8 cellular contexts compared by ENCODE assay signal in the genomic region with DNA sequence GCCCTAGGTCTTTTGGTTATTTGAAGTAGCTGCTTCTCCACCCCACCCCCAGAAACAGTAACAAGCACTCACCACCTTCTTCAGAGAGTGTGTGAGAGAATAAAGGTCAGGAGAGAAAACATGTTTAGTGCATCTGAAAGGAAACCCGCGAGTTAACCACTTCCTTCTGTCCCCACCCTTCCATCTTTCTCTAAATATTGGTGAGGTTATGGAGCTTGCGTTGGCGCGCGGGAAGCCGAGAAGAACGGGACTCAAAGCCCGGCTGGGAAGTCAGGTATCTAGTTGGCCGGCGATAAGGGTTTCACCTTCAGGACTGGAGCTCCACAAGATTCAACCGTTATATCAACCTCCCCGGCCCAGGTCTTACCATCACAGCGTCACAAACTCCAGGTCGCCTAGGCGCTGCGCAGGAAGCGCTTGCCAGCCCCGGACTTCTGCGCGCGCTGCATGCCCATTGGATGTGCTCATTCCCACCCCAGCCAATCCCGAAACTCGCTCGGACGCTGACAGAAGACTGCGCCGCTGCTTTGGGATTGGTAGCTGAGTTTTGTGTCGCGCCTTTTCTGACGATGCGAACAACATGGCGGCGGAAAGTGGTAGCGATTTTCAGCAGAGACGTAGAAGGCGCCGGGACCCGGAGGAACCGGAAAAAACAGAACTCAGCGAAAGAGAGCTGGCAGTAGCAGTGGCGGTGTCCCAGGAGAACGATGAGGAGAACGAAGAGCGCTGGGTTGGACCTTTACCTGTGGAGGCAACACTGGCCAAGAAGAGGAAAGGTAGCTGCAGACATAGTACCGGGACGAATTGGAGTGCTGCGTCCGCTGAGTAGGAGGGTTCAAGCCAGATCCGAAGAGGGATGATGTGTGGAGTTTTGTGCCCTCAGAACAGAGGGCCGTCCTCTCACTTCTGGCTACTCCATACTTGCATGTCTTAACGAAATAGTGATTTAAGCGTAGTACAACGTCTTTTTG. TPM values are rescaled to one million over a fixed set of nuclear protein-coding genes. Genes with fewer than 3 reads are reported as not detected.
A peak's percentile ranks its signal among the peaks of the same experiment; 100 is the strongest.
DNase-seq lines count a peak whose midpoint lies in the region; ATAC-seq and TF ChIP-seq lines count a peak whose summit lies in the region.

A gene with protein sequence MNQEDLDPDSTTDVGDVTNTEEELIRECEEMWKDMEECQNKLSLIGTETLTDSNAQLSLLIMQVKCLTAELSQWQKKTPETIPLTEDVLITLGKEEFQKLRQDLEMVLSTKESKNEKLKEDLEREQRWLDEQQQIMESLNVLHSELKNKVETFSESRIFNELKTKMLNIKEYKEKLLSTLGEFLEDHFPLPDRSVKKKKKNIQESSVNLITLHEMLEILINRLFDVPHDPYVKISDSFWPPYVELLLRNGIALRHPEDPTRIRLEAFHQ (minus strand): TSS at position 438 of the 971 bp plus-strand sequence. CDS start 8,261 bp downstream, outside the sequence.
A gene (plus strand): TSS at position 566 of the 971 bp plus-strand sequence. CDS start 15 bp downstream, at position 581.

- peak within 1 kb of the TSS; percentile 97 to 99 for H3K27ac Mint-ChIP-seq in effector memory CD8-positive, alpha-beta T cell

- H3K4me3 Mint-ChIP-seq in effector memory CD8-positive, alpha-beta T cell = peak within 1 kb of the TSS; percentile 90 to 99

- H3K9me3 Mint-ChIP-seq in effector memory CD8-positive, alpha-beta T cell = no peaks in the 10 kb centered on the region

- DNase-seq in CMK (ENCODE audit: low read depth) = peak; percentile 67
- DNase-seq in GM20000 (ENCODE audit: low spot score) = peak; percentile 88
- DNase-seq in HT-29 (ENCODE audit: low spot score) = peak; percentile 97
- DNase-seq in NOMO-1 (lab: John Stamatoyannopoulos, UW; ENCODE audit: unreplicated experiment in 2 of 2) = peak; percentile 95 to 98
- peak; percentile 92 to 94 (median 93) for DNase-seq in effector memory CD8-positive, alpha-beta T cell
- peak; percentile 96 for DNase-seq in medulla oblongata (ENCODE audit: extremely low spot score)
- DNase-seq in stimulated activated CD8-positive, alpha-beta memory T cell treated with anti-CD3 and anti-CD28 coated beads, Interleukin-12 subunit alpha, Interleukin-12 subunit beta, amount 100 ng/mL, for 1 hour (ENCODE audit: low read depth) = peak; percentile 92

- H3K36me3 Mint-ChIP-seq in effector memory CD8-positive, alpha-beta T cell (ENCODE audit: insufficient read depth) = peaks cover 41% of the 10 kb centered on the region

- H3K27me3 Mint-ChIP-seq in effector memory CD8-positive, alpha-beta T cell = no peaks in the 10 kb centered on the region

- CTCF ChIA-PET in activated CD8-positive, alpha-beta memory T cell treated with anti-CD3 and anti-CD28 coated beads for 36 hours (lab: Charles Lee) = no interaction called here

- peak; percentile 93 for ATAC-seq in effector memory CD8-positive, alpha-beta T cell (replicated peaks)

- H3K4me1 Mint-ChIP-seq in effector memory CD8-positive, alpha-beta T cell (ENCODE audit: low read depth in 2 of 2) = peaks cover 30 to 45% of the 10 kb centered on the region in 2 donors

- TF ChIP-seq CTCF in GM20000 (IDR thresholded peaks at IDR 0.05; ENCODE audit: extremely low read depth, missing control alignments) = no peak

- POLR2A ChIA-PET in activated CD8-positive, alpha-beta memory T cell treated with anti-CD3 and anti-CD28 coated beads for 36 hours (lab: Charles Lee) = interaction anchor here (0.8 to 1.7 kb wide), 3 partner anchors 61 to 159 kb away, joined by 3 to 8 read pairs (median 4); a partner anchor contains a TSS

RNA-seq across cellular contexts. Expression of the first gene that starts in this region (rescaled TPM):
- total RNA-seq in HT-29 (2014; rRNA removed; shearing (Covaris generic)) = 19.7 and 20.8 TPM in 2 replicates
- 10 to 100 TPM; 78.6 to 85.7 TPM for total RNA-seq in activated CD8-positive, alpha-beta memory T cell treated with anti-CD3 and anti-CD28 coated beads for 36 hours

RNA-seq across cellular contexts. Expression of the second gene that starts in this region (rescaled TPM):
- total RNA-seq in HT-29 (2014; rRNA removed; shearing (Covaris generic)) = 17.6 and 18.6 TPM in 2 replicates
- total RNA-seq in activated CD8-positive, alpha-beta memory T cell treated with anti-CD3 and anti-CD28 coated beads for 36 hours = 10 to 100 TPM; 43.4 to 48.7 TPM

Comparison
In these comparisons a context has a peak if more than half of its experiments do, and no peak if none do; other contexts are left out.
1. Peak in every context shown above with its lines: DNase-seq and ATAC-seq.